Comparison of ENCODE assay signal across 17 cellular contexts in genomic region chr3:133983576-133984560, GRCh38. TPM values are rescaled to one million over a fixed set of nuclear protein-coding genes. Genes with fewer than 3 reads are reported as not detected.
A peak's percentile ranks its signal among the peaks of the same experiment; 100 is the strongest.
DNase-seq lines count a peak whose midpoint lies in the region; ATAC-seq, FAIRE-seq and TF ChIP-seq lines count a peak whose summit lies in the region.
"Had no signal": no experiment of that assay in that cellular context is flagged by ENCODE, and none has a peak within 500 bp of the region (broad histone marks: within the 10 kb centered on the region; RNA-seq: fewer than 3 reads in every experiment).

No MANE protein-coding gene starts in this region.

- H3K4me2 ChIP-seq in BLaER1 treated with 17β-estradiol and CSF1 and Interleukin-3, amounts not matched to agents 10 nM and 100 nM, result peak overlapping the region in 10 of 11 experiments; percentile 5 to 82 (median 64); a peak in 16 of 22 replicates
- H3K4me2 ChIP-seq: A549 had no signal

- peak; percentile 21 for DNase-seq in endodermal cell
- peak; percentile 79 for DNase-seq in mesenteric fat pad (ENCODE audit: low spot score)
- DNase-seq in sciatic nerve (ENCODE audit: low spot score), result peak; percentile 15
- no peak for DNase-seq in urothelium cell line (ENCODE audit: low spot score)
- DNase-seq in A172 (ENCODE audit: low spot score), result no peak
- DNase-seq in gastrocnemius medialis, result no peak
- DNase-seq: C1 segment of cervical spinal cord; CD4-positive, alpha-beta memory T cell; DMS79; GOT3 had no signal

- ATAC-seq in sciatic nerve (no peak), gastrocnemius medialis (no peak)
- ATAC-seq: A549, GM12878, HepG2 had no signal

- no peaks in the 10 kb centered on the region for H3K27me3 Mint-ChIP-seq in endodermal cell (ENCODE audit: insufficient read depth)

- intact Hi-C loops in sciatic nerve (cut with DNase I), result no loop called here
- intact Hi-C loops in gastrocnemius medialis (cut with DNase I; ENCODE audit: low total_unique reads), result no loop called here

- H3K27ac ChIP-seq in BLaER1 treated with 17β-estradiol and CSF1 and Interleukin-3, amounts not matched to agents 10 nM and 100 nM, result no peak overlapping the region
- H3K27ac ChIP-seq in endodermal cell (ENCODE audit: low read depth, low read length) (no peak overlapping the region), gastrocnemius medialis (no peak overlapping the region)
- H3K27ac ChIP-seq: A549 had no signal

- H3K4me1 ChIP-seq in BLaER1 treated with 17β-estradiol and CSF1 and Interleukin-3, amounts not matched to agents 10 nM and 100 nM, result peaks cover 11 to 41% (median 29%) of the 10 kb centered on the region in 10 experiments
- peaks cover 28% of the 10 kb centered on the region for H3K4me1 ChIP-seq in endodermal cell (ENCODE audit: control insufficient read depth, insufficient read depth, low read length)
- H3K4me1 ChIP-seq in gastrocnemius medialis, result peaks cover 0 to 3% of the 10 kb centered on the region in 2 donors
- H3K4me1 ChIP-seq: A549, HAP-1 had no signal

- no peak overlapping the region for H3K4me3 Mint-ChIP-seq in endodermal cell
- H3K4me3 Mint-ChIP-seq: CD4-positive, alpha-beta memory T cell had no signal

- H3K36me3 ChIP-seq in BLaER1 treated with 17β-estradiol and CSF1 and Interleukin-3, amounts not matched to agents 10 nM and 100 nM, result no peaks in the 10 kb centered on the region
- H3K36me3 ChIP-seq in endodermal cell (ENCODE audit: control insufficient read depth, insufficient read depth, low read length) (peaks cover 23% of the 10 kb centered on the region), gastrocnemius medialis (no peaks in the 10 kb centered on the region)
- H3K36me3 ChIP-seq: HAP-1 had no signal

- FAIRE-seq in urothelium cell line (lab: Jason Lieb, UNC), result no peak
- FAIRE-seq: A549, GM12878, HepG2, HTR-8/SVneo had no signal

- H3K9ac ChIP-seq in BLaER1 treated with 17β-estradiol and CSF1 and Interleukin-3, amounts not matched to agents 10 nM and 100 nM, result no peak overlapping the region
- H3K9ac ChIP-seq in endodermal cell (ENCODE audit: extremely low read depth, low read length, poor library complexity, severe bottlenecking), result no peak overlapping the region

- H3K9me3 ChIP-seq in BLaER1 treated with 17β-estradiol and CSF1 and Interleukin-3, amounts not matched to agents 10 nM and 100 nM (replicated peaks in 1 of 11), result no peaks in the 10 kb centered on the region; a peak in 1 of 22 replicates
- H3K9me3 ChIP-seq in endodermal cell (ENCODE audit: control insufficient read depth, low read length) (no peaks in the 10 kb centered on the region), gastrocnemius medialis (no peaks in the 10 kb centered on the region)
- H3K9me3 ChIP-seq: A549, HAP-1 had no signal

- TF ChIP-seq CTCF in endodermal cell (conservative IDR thresholded peaks at IDR 0.05) (no peak), gastrocnemius medialis (IDR thresholded peaks at IDR 0.05 in 4 of 5, conservative IDR thresholded peaks at IDR 0.05 in 1 of 5) (no peak)

- WGBS in endodermal cell (ENCODE audit: insufficient coverage in 1 of 2, insufficient read length in 1 of 2), 2 experiments, result 92 to 97% methylated on average over 6 to 9 of the region's 9 CpGs

- H3K4me1 Mint-ChIP-seq in endodermal cell, result peaks cover 61% of the 10 kb centered on the region
- H3K4me1 Mint-ChIP-seq: CD4-positive, alpha-beta memory T cell had no signal

- peaks cover 38% of the 10 kb centered on the region for H3K36me3 Mint-ChIP-seq in endodermal cell (ENCODE audit: low read depth)
- H3K36me3 Mint-ChIP-seq: CD4-positive, alpha-beta memory T cell had no signal

- H3K9me3 Mint-ChIP-seq in endodermal cell, result no peaks in the 10 kb centered on the region
- H3K9me3 Mint-ChIP-seq: CD4-positive, alpha-beta memory T cell had no signal

- no peak for TF ChIP-seq POLR2A in gastrocnemius medialis (IDR thresholded peaks at IDR 0.05)

- in situ Hi-C loops in gastrocnemius medialis (cut with MboI; ENCODE audit: low sequenced_read_pairs in 4 of 4), result no loop called here

- H3K27me3 ChIP-seq in BLaER1 treated with 17β-estradiol and CSF1 and Interleukin-3, amounts not matched to agents 10 nM and 100 nM, result no peaks in the 10 kb centered on the region
- no peaks in the 10 kb centered on the region for H3K27me3 ChIP-seq in endodermal cell (ENCODE audit: control insufficient read depth, insufficient read depth, low read length, poor library complexity, severe bottlenecking)
- no peaks in the 10 kb centered on the region for H3K27me3 ChIP-seq in gastrocnemius medialis

- no peak overlapping the region for H3K4me3 ChIP-seq in BLaER1 treated with 17β-estradiol and CSF1 and Interleukin-3, amounts not matched to agents 10 nM and 100 nM
- H3K4me3 ChIP-seq in endodermal cell (ENCODE audit: low read length) (no peak overlapping the region), gastrocnemius medialis (no peak overlapping the region)
- H3K4me3 ChIP-seq: A549, GM12878, HAP-1 had no signal

- no peak overlapping the region for H3K27ac Mint-ChIP-seq in endodermal cell
- H3K27ac Mint-ChIP-seq: CD4-positive, alpha-beta memory T cell had no signal

- H4K20me1 ChIP-seq in BLaER1 treated with 17β-estradiol and CSF1 and Interleukin-3, amounts not matched to agents 10 nM and 100 nM, result no peaks in the 10 kb centered on the region

RNA-seq across cellular contexts. Expression of gene SLCO2A1, which starts 45.9 kb away (rescaled TPM):
- 100 to 1,000 TPM; 126 to 134 TPM for total RNA-seq in endodermal cell
- 10.6 TPM for polyA plus RNA-seq in endodermal cell (2013, experiment 1 of 2)
- 12.8 TPM for polyA plus RNA-seq in endodermal cell (2013, experiment 2 of 2)
- 40.1 TPM for total RNA-seq in mesenteric fat pad
- 34.1 TPM for total RNA-seq in sciatic nerve
- 0.24 TPM in 1 of 2 replicates, not detected in the other for total RNA-seq in A172 (2014; rRNA removed; shearing (Covaris generic))
- 1 to 10 TPM in 3 of 4 donors, under 1 TPM in 1; 0.07 to 2.4 (median 1.3) TPM for total RNA-seq in gastrocnemius medialis
- total RNA-seq: CD4-positive, alpha-beta memory T cell; G401; HepG2 had no signal
- polyA plus RNA-seq: CD4-positive, alpha-beta memory T cell; GM12878 had no signal

Comparison
In these comparisons a context has a peak if more than half of its experiments do, and no peak if none do; other contexts are left out.
1. DNase-seq: peak in endodermal cell (single experiment), mesenteric fat pad (single experiment) and sciatic nerve (single experiment); none in urothelium cell line (single experiment), A172 (single experiment) and gastrocnemius medialis (0 of 2).
2. RNA of gene SLCO2A1, which starts 45.9 kb away (total RNA-seq): 126 to 134 TPM in endodermal cell, 40.1 TPM in mesenteric fat pad (single experiment) and 34.1 TPM in sciatic nerve (single experiment); 0.07 to 2.4 TPM in gastrocnemius medialis and 0.24 TPM in A172; every median in the first group is over 10 times any median in the second.